ENCODE assay signal across 12 cellular contexts in the genomic region with DNA sequence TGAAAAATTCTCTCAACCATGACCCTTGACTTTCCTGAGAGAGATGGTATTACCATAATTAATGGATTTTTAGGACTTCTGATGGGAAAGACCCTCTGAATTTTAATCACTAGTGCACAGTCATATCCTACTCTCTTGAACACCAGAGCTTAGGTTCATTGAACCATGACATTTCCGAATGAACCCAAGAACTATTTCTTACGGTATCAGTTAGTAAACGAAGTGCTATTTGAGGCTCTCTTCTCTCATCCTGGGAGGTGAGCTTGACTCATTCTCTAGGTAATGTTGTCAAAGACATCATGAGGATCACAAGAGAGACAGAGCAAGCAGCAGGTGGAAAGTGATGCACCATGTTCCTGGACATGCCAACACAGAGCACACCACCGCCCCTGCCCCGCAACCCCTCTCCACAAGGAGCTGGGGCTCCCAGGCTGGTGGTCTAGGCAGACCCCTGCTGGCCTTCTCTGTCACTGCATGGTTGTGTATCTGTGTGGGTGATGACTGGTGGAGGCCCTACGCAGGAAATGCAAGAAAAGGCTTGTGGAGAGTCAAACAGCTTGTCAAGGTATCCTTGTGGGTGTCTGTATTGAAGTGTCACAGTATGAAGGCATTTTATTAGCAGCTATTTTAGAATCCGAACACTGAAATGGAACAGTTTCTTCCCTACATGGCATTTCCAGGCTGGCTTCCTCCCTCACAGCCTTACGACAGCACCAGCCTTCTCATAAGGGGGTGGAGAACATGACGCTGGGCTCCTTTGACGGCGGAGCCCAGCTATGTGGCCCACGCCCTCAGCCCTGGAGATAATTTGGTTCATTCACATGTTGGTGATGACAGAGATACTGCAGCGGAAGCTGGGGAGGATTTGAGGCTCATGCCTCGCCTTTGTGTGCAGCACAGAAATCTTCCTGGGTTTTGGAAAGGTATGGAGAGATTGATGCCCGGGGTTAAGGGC.
A peak's percentile ranks its signal among the peaks of the same experiment; 100 is the strongest.
DNase-seq lines count a peak whose midpoint lies in the region; ATAC-seq and TF ChIP-seq lines count a peak whose summit lies in the region.
"Had no signal": no experiment of that assay in that cellular context is flagged by ENCODE, and none has a peak within 500 bp of the region (broad histone marks: within the 10 kb centered on the region; RNA-seq: fewer than 3 reads in every experiment).

No MANE protein-coding gene starts in this region.

- no peaks in the 10 kb centered on the region for H4K20me1 ChIP-seq in neural progenitor cell (ENCODE audit: low read depth)

- H3K9me3 Mint-ChIP-seq in endothelial cell (ENCODE audit: unreplicated experiment) (no peaks in the 10 kb centered on the region), neural progenitor cell (no peaks in the 10 kb centered on the region), natural killer cell (peaks cover 0 to 2% of the 10 kb centered on the region in 2 donors)
- H3K9me3 Mint-ChIP-seq: CD8-positive, alpha-beta memory T cell had no signal

- H3K27ac Mint-ChIP-seq in endothelial cell (ENCODE audit: unreplicated experiment): no peak overlapping the region
- no peak overlapping the region for H3K27ac Mint-ChIP-seq in neural progenitor cell
- no peak overlapping the region for H3K27ac Mint-ChIP-seq in natural killer cell
- H3K27ac Mint-ChIP-seq: CD8-positive, alpha-beta memory T cell had no signal

- peaks cover 2% of the 10 kb centered on the region for H3K4me1 Mint-ChIP-seq in endothelial cell (ENCODE audit: unreplicated experiment)
- H3K4me1 Mint-ChIP-seq in neural progenitor cell: peaks cover 4% of the 10 kb centered on the region
- no peaks in the 10 kb centered on the region for H3K4me1 Mint-ChIP-seq in natural killer cell
- H3K4me1 Mint-ChIP-seq: CD8-positive, alpha-beta memory T cell had no signal

- H3K4me3 Mint-ChIP-seq in endothelial cell (ENCODE audit: unreplicated experiment) (no peak overlapping the region), neural progenitor cell (no peak overlapping the region), natural killer cell (no peak overlapping the region)
- H3K4me3 Mint-ChIP-seq: CD8-positive, alpha-beta memory T cell had no signal

- no peaks in the 10 kb centered on the region for H3K4me1 ChIP-seq in neural progenitor cell

- H3K4me3 ChIP-seq in neural progenitor cell: no peak overlapping the region

- H3K27me3 Mint-ChIP-seq in endothelial cell (ENCODE audit: unreplicated experiment) (no peaks in the 10 kb centered on the region), neural progenitor cell (ENCODE audit: insufficient read depth, low read depth) (peaks cover 3% of the 10 kb centered on the region), natural killer cell (ENCODE audit: low read depth in 2 of 2) (peaks cover 10 to 21% of the 10 kb centered on the region in 2 donors)

- no peak for ATAC-seq in natural killer cell

- DNase-seq in NAMALWA (ENCODE audit: low spot score): peak; percentile 13
- DNase-seq in endothelial cell (ENCODE audit: low spot score): peak; percentile 66
- peak; percentile 77 for DNase-seq in neural progenitor cell (ENCODE audit: low spot score)
- DNase-seq in stimulated activated CD4-positive, alpha-beta T cell treated with anti-CD3 and anti-CD28 coated beads, Interleukin-4, amount 100 ng/mL, for 24 hours: no peak
- no peak for DNase-seq in SHP77 (lab: John Stamatoyannopoulos, UW)
- no peak for DNase-seq in activated T-cell treated with anti-CD3 and anti-CD28 coated beads, Interleukin-2, amount 50 U/mL, for 1 hour
- no peak for DNase-seq in natural killer cell
- DNase-seq: CD8-positive, alpha-beta memory T cell; mesenchymal stem cell; NCI-H345; substantia nigra had no signal

- no peak overlapping the region for H3K4me2 ChIP-seq in neural progenitor cell

- peak; percentile 45 for TF ChIP-seq CTCF in GM12873 (IDR thresholded peaks at IDR 0.05; ENCODE audit: insufficient read depth, low read depth, low read length, missing control alignments)
- peak; percentile 72 for TF ChIP-seq CTCF in endothelial cell (IDR thresholded peaks at IDR 0.05; ENCODE audit: unreplicated experiment)
- peak; percentile 70 for TF ChIP-seq CTCF in neural progenitor cell (IDR thresholded peaks at IDR 0.05)
- no peak for TF ChIP-seq CTCF in natural killer cell (IDR thresholded peaks at IDR 0.05)

- H2AFZ ChIP-seq in neural progenitor cell (replicated peaks): peak overlapping the region; percentile 12

- H3K36me3 Mint-ChIP-seq in endothelial cell (ENCODE audit: low read depth, unreplicated experiment): no peaks in the 10 kb centered on the region
- H3K36me3 Mint-ChIP-seq in neural progenitor cell: no peaks in the 10 kb centered on the region
- no peaks in the 10 kb centered on the region for H3K36me3 Mint-ChIP-seq in natural killer cell
- H3K36me3 Mint-ChIP-seq: CD8-positive, alpha-beta memory T cell had no signal

- H3F3A ChIP-seq in neural progenitor cell (ENCODE audit: low read depth): no peaks in the 10 kb centered on the region

- H3K27me3 ChIP-seq in neural progenitor cell: no peaks in the 10 kb centered on the region

- intact Hi-C loops in natural killer cell (cut with micrococcal nuclease): no loop called here

- H3K9me3 ChIP-seq in neural progenitor cell (ENCODE audit: low read depth): no peaks in the 10 kb centered on the region

- no peaks in the 10 kb centered on the region for H3K36me3 ChIP-seq in neural progenitor cell

- no peak overlapping the region for H3K27ac ChIP-seq in neural progenitor cell

- H3K79me2 ChIP-seq in neural progenitor cell (ENCODE audit: low read depth): no peaks in the 10 kb centered on the region

- H3K9ac ChIP-seq in neural progenitor cell: no peak overlapping the region

Comparison
In these comparisons a context has a peak if more than half of its experiments do, and no peak if none do; other contexts are left out.
1. DNase-seq: peak in NAMALWA (single experiment), endothelial cell (single experiment) and neural progenitor cell (single experiment); none in stimulated activated CD4-positive, alpha-beta T cell treated with anti-CD3 and anti-CD28 coated beads, Interleukin-4, amount 100 ng/mL, for 24 hours (single experiment), SHP77 (0 of 2), activated T-cell treated with anti-CD3 and anti-CD28 coated beads, Interleukin-2, amount 50 U/mL, for 1 hour (single experiment) and natural killer cell (single experiment).